ENCODE assay signal across 8 cellular contexts in genomic region chr1:62688687-62689085, GRCh38. TPM values are rescaled to one million over a fixed set of nuclear protein-coding genes. Genes with fewer than 3 reads are reported as not detected.
DNase-seq lines count a peak whose midpoint lies in the region; ATAC-seq, FAIRE-seq and TF ChIP-seq lines count a peak whose summit lies in the region.

No MANE protein-coding gene starts in this region.

- TF ChIP-seq CTCF in BE2C (IDR thresholded peaks at IDR 0.05; ENCODE audit: low read depth, low read length) (no peak), colonic mucosa (IDR thresholded peaks at IDR 0.05) (no peak)

- no peaks in the 10 kb centered on the region for H3K4me1 ChIP-seq in BE2C
- no peaks in the 10 kb centered on the region for H3K4me1 ChIP-seq in colonic mucosa
- H3K4me1 ChIP-seq in naive thymus-derived CD4-positive, alpha-beta T cell (ENCODE audit: control insufficient read depth in 2 of 2, insufficient read depth in 2 of 2, low read length in 2 of 2), result peaks cover 0 to 8% of the 10 kb centered on the region in 2 donors

- no peaks in the 10 kb centered on the region for H3K27me3 ChIP-seq in BE2C
- no peaks in the 10 kb centered on the region for H3K27me3 ChIP-seq in colonic mucosa
- no peaks in the 10 kb centered on the region for H3K27me3 ChIP-seq in naive thymus-derived CD4-positive, alpha-beta T cell (ENCODE audit: control insufficient read depth in 2 of 2, insufficient read depth in 2 of 2, low read length in 2 of 2)

- no peaks in the 10 kb centered on the region for H3K36me3 ChIP-seq in BE2C
- no peaks in the 10 kb centered on the region for H3K36me3 ChIP-seq in colonic mucosa
- H3K36me3 ChIP-seq in naive thymus-derived CD4-positive, alpha-beta T cell (ENCODE audit: control insufficient read depth in 2 of 3, insufficient read depth in 3 of 3, low read length in 3 of 3), result no peaks in the 10 kb centered on the region

- H3K4me3 ChIP-seq in BE2C (ENCODE audit: low read depth, low read length) (peak overlapping the region; percentile 83), colonic mucosa (peak overlapping the region; percentile 81)
- peak overlapping the region; percentile 84 for H3K4me3 ChIP-seq in naive thymus-derived CD4-positive, alpha-beta T cell (ENCODE audit: low read length)

- intact Hi-C loops in colonic mucosa (cut with DNase I), result no loop called here
- intact Hi-C loops in naive thymus-derived CD4-positive, alpha-beta T cell (cut with micrococcal nuclease), result loop anchor here (1.0 to 10.0 kb wide), 4 partner anchors 94 to 1614 kb away; partner anchors contain the start of gene ATG4C (in 1 of the 2)

- peak overlapping the region; percentile 81 to 97 for H3K9ac ChIP-seq in colonic mucosa (ENCODE audit: low read depth in 2 of 2, low read length in 2 of 2)

- H3K9me3 Mint-ChIP-seq in naive thymus-derived CD4-positive, alpha-beta T cell, result no peaks in the 10 kb centered on the region

- POLR2A ChIA-PET in naive thymus-derived CD4-positive, alpha-beta T cell (lab: Charles Lee), result interaction anchor here (0.7 to 1.1 kb wide), 5 partner anchors 12 to 1610 kb away, joined by 3 to 7 read pairs (median 4); partner anchors contain the start of gene ATG4C

- H3K4me1 Mint-ChIP-seq in naive thymus-derived CD4-positive, alpha-beta T cell, result peaks cover 8 to 32% (median 16%) of the 10 kb centered on the region in 7 donors

- peak overlapping the region; percentile 84 for H3K27ac ChIP-seq in colonic mucosa
- peak overlapping the region; percentile 65 for H3K27ac ChIP-seq in naive thymus-derived CD4-positive, alpha-beta T cell (ENCODE audit: low read depth, low read length)

- peak; percentile 5 for ATAC-seq in GM21367 (IDR thresholded peaks at IDR 0.05; ENCODE audit: unreplicated experiment)
- no peak for ATAC-seq in naive thymus-derived CD4-positive, alpha-beta T cell

- peak overlapping the region; percentile 16 to 91 (median 83) for H3K27ac Mint-ChIP-seq in naive thymus-derived CD4-positive, alpha-beta T cell

- CTCF ChIA-PET in naive thymus-derived CD4-positive, alpha-beta T cell (lab: Charles Lee), result no interaction called here

- no peak for FAIRE-seq in urothelium cell line (lab: Jason Lieb, UNC)

- H3K36me3 Mint-ChIP-seq in naive thymus-derived CD4-positive, alpha-beta T cell, result peaks cover 0 to 4% (median 0%) of the 10 kb centered on the region in 5 donors

- H3K9me3 ChIP-seq in BE2C, result no peaks in the 10 kb centered on the region
- no peaks in the 10 kb centered on the region for H3K9me3 ChIP-seq in colonic mucosa
- no peaks in the 10 kb centered on the region for H3K9me3 ChIP-seq in naive thymus-derived CD4-positive, alpha-beta T cell (ENCODE audit: control insufficient read depth in 2 of 3, low read length in 3 of 3)

- peak overlapping the region; percentile 89 to 95 (median 92) for H3K4me3 Mint-ChIP-seq in naive thymus-derived CD4-positive, alpha-beta T cell

- H3K27me3 Mint-ChIP-seq in naive thymus-derived CD4-positive, alpha-beta T cell, result peaks cover 0 to 10% (median 3%) of the 10 kb centered on the region in 5 donors

- DNase-seq in BE2C (no peak), NCI-H1092 treated with DMSO at 0.1 percent for 48 hours (lab: John Stamatoyannopoulos, UW) (peak; percentile 52), colonic mucosa (peak; percentile 32), NCI-H1417 treated with DMSO at 0.1 percent for 48 hours (lab: John Stamatoyannopoulos, UW) (no peak), urothelium cell line (ENCODE audit: low spot score) (no peak), GOT3 (lab: John Stamatoyannopoulos, UW) (no peak)
- peak in 1 of 9 donors; percentile 32 for DNase-seq in naive thymus-derived CD4-positive, alpha-beta T cell

RNA-seq across cellular contexts. Expression of gene DOCK7, which starts 0.5 kb away (rescaled TPM):
- 32.9 TPM for polyA plus RNA-seq in BE2C (2012; ENCODE audit: insufficient read depth, insufficient read length, low read depth)
- total RNA-seq in colonic mucosa, result 10 to 100 TPM; 44.9 to 53.7 TPM
- total RNA-seq in naive thymus-derived CD4-positive, alpha-beta T cell, result 10 to 100 TPM in 3 of 5 experiments, 1 to 10 TPM in 2; 5.1 to 15.0 (median 12.4) TPM
- 1 to 10 TPM; 1.6 to 6.0 TPM for polyA plus RNA-seq in naive thymus-derived CD4-positive, alpha-beta T cell

Comparison
In these comparisons a context has a peak if more than half of its experiments do, and no peak if none do; other contexts are left out.
1. DNase-seq: peak in NCI-H1092 treated with DMSO at 0.1 percent for 48 hours (single experiment) and colonic mucosa (single experiment); none in BE2C (single experiment), NCI-H1417 treated with DMSO at 0.1 percent for 48 hours (single experiment), urothelium cell line (single experiment) and GOT3 (single experiment).
2. Peak in every context shown above with its lines, with median percentiles within 50 percentile points of each other: H3K4me3 ChIP-seq.